ENCODE assay signal across 24 cellular contexts in genomic region chr4:188110741-188111458, GRCh38. TPM values are rescaled to one million over a fixed set of nuclear protein-coding genes. Genes with fewer than 3 reads are reported as not detected.
DNase-seq lines count a peak whose midpoint lies in the region; ATAC-seq, FAIRE-seq and TF ChIP-seq lines count a peak whose summit lies in the region.
"Had no signal": no experiment of that assay in that cellular context is flagged by ENCODE, and none has a peak within 500 bp of the region (broad histone marks: within the 10 kb centered on the region; RNA-seq: fewer than 3 reads in every experiment).

No MANE protein-coding gene starts in this region.

- H3K4me1 Mint-ChIP-seq in natural killer cell treated with Interleukin-12 subunit alpha and Interleukin-12 subunit beta and Interleukin-15 and Interleukin-18, amount 100 ng/mL, for 72 hours (ENCODE audit: low read depth in 2 of 2): no peaks in the 10 kb centered on the region
- H3K4me1 Mint-ChIP-seq in naive thymus-derived CD8-positive, alpha-beta T cell: no peaks in the 10 kb centered on the region

- H3K27ac ChIP-seq in ACC112 (ENCODE audit: low read depth, low read length) (peak overlapping the region; percentile 60), mammary epithelial cell (ENCODE audit: insufficient read depth, low read depth, low read length) (peak overlapping the region; percentile 19), mesendoderm (ENCODE audit: low read depth, low read length) (no peak overlapping the region)
- H3K27ac ChIP-seq: HL-60, spleen had no signal

- no peak for ATAC-seq in natural killer cell treated with Interleukin-12 subunit alpha and Interleukin-12 subunit beta and Interleukin-15 and Interleukin-18, amount 100 ng/mL, for 72 hours
- no peak for ATAC-seq in naive thymus-derived CD8-positive, alpha-beta T cell
- ATAC-seq: activated CD8-positive, alpha-beta T cell treated with anti-CD3 and anti-CD28 coated beads, Interleukin-2, amount 10 ng/mL, durations not matched to agents 7 days and 5 days; esophagus mucosa; Right ventricle myocardium inferior had no signal

- no peak overlapping the region for H3K4me3 Mint-ChIP-seq in natural killer cell treated with Interleukin-12 subunit alpha and Interleukin-12 subunit beta and Interleukin-15 and Interleukin-18, amount 100 ng/mL, for 72 hours
- no peak overlapping the region for H3K4me3 Mint-ChIP-seq in naive thymus-derived CD8-positive, alpha-beta T cell
- H3K4me3 Mint-ChIP-seq: activated CD8-positive, alpha-beta T cell treated with anti-CD3 and anti-CD28 coated beads, Interleukin-2, amount 10 ng/mL, durations not matched to agents 7 days and 5 days had no signal

- H3K27ac Mint-ChIP-seq in natural killer cell treated with Interleukin-12 subunit alpha and Interleukin-12 subunit beta and Interleukin-15 and Interleukin-18, amount 100 ng/mL, for 72 hours: no peak overlapping the region
- no peak overlapping the region for H3K27ac Mint-ChIP-seq in naive thymus-derived CD8-positive, alpha-beta T cell
- H3K27ac Mint-ChIP-seq: activated CD8-positive, alpha-beta T cell treated with anti-CD3 and anti-CD28 coated beads, Interleukin-2, amount 10 ng/mL, durations not matched to agents 7 days and 5 days had no signal

- H3K27me3 ChIP-seq in ACC112 (ENCODE audit: insufficient read depth, low read length): no peaks in the 10 kb centered on the region
- no peaks in the 10 kb centered on the region for H3K27me3 ChIP-seq in mammary epithelial cell (ENCODE audit: insufficient read depth, low read length)
- H3K27me3 ChIP-seq in mesendoderm (ENCODE audit: insufficient read depth, low read length, poor library complexity): no peaks in the 10 kb centered on the region
- H3K27me3 ChIP-seq: BE2C, spleen had no signal

- intact Hi-C loops in mammary epithelial cell (cut with micrococcal nuclease): no loop called here

- no peak overlapping the region for H3K23ac ChIP-seq in mesendoderm (ENCODE audit: low read length)

- no peaks in the 10 kb centered on the region for H4K20me1 ChIP-seq in mammary epithelial cell (ENCODE audit: insufficient read depth, low read length)

- WGBS in mammary epithelial cell (ENCODE audit: low coverage, missing lambda C conversion rate): 51% methylated on average over 6 of the region's 6 CpGs
- no CpG with 5 or more reads among the region's 6 CpGs for WGBS in mesendoderm (ENCODE audit: extremely low coverage, insufficient coverage, low lambda C conversion rate)

- peaks cover 14% of the 10 kb centered on the region for H3K9me3 Mint-ChIP-seq in natural killer cell treated with Interleukin-12 subunit alpha and Interleukin-12 subunit beta and Interleukin-15 and Interleukin-18, amount 100 ng/mL, for 72 hours
- peaks cover 4 to 27% (median 16%) of the 10 kb centered on the region in 9 donors for H3K9me3 Mint-ChIP-seq in naive thymus-derived CD8-positive, alpha-beta T cell

- H2BK15ac ChIP-seq in mesendoderm (replicated peaks; ENCODE audit: low read depth): no peak overlapping the region

- no peak for TF ChIP-seq CTCF in mammary epithelial cell (conservative IDR thresholded peaks at IDR 0.05 in 1 of 2, IDR thresholded peaks at IDR 0.05 in 1 of 2; ENCODE audit: extremely low read depth in 1 of 2, insufficient read depth in 1 of 2, low read depth in 1 of 2, low read length in 2 of 2)

- peaks cover 19% of the 10 kb centered on the region for H3K36me3 Mint-ChIP-seq in natural killer cell treated with Interleukin-12 subunit alpha and Interleukin-12 subunit beta and Interleukin-15 and Interleukin-18, amount 100 ng/mL, for 72 hours
- H3K36me3 Mint-ChIP-seq in naive thymus-derived CD8-positive, alpha-beta T cell: peaks cover 0 to 11% (median 0%) of the 10 kb centered on the region in 3 donors

- H3K79me1 ChIP-seq in mesendoderm (ENCODE audit: low read length): no peaks in the 10 kb centered on the region

- POLR2A ChIA-PET in naive thymus-derived CD8-positive, alpha-beta T cell (lab: Charles Lee): no interaction called here

- no TSS peak for BruUV-seq in mammary epithelial cell (replicated peaks; lab: Mats Ljungman, UMichigan)

- no peaks in the 10 kb centered on the region for H3K9me3 ChIP-seq in mammary epithelial cell (replicated peaks; ENCODE audit: insufficient read depth, low read length)
- H3K9me3 ChIP-seq: BE2C had no signal

- no peak overlapping the region for H2BK5ac ChIP-seq in mesendoderm (ENCODE audit: low read length)

- H3K4me2 ChIP-seq in mammary epithelial cell (ENCODE audit: insufficient read depth, low read depth, low read length) (no peak overlapping the region), mesendoderm (ENCODE audit: low read length) (no peak overlapping the region)

- H3K4me3 ChIP-seq in ACC112 (ENCODE audit: low read depth, low read length): no peak overlapping the region
- no peak overlapping the region for H3K4me3 ChIP-seq in mammary epithelial cell (replicated peaks in 1 of 3; ENCODE audit: insufficient read depth in 1 of 3, low read depth in 2 of 3, low read length in 3 of 3)
- H3K4me3 ChIP-seq in mesendoderm (ENCODE audit: low read length): no peak overlapping the region
- H3K4me3 ChIP-seq: lung, spleen had no signal

- peak; percentile 49 for FAIRE-seq in HTR-8/SVneo (lab: Jason Lieb, UNC)

- H3K18ac ChIP-seq in mesendoderm (ENCODE audit: low read length): peak overlapping the region; percentile 60

- DNase-seq in HTR-8/SVneo (ENCODE audit: insufficient read length, low spot score): peak; percentile 48
- peak; percentile 78 for DNase-seq in mammary epithelial cell
- peak; percentile 14 for DNase-seq in mesendoderm
- DNase-seq in NCI-H2081 treated with DMSO at 0.1 percent for 48 hours (lab: John Stamatoyannopoulos, UW): no peak
- DNase-seq in OCI-M1 (lab: John Stamatoyannopoulos, UW): no peak
- no peak for DNase-seq in natural killer cell treated with Interleukin-12 subunit alpha and Interleukin-12 subunit beta and Interleukin-15 and Interleukin-18, amount 100 ng/mL, for 72 hours (ENCODE audit: low spot score)
- no peak for DNase-seq in naive thymus-derived CD8-positive, alpha-beta T cell
- DNase-seq: activated CD4-positive, CD25-positive, alpha-beta regulatory T cell; activated CD8-positive, alpha-beta T cell treated with anti-CD3 and anti-CD28 coated beads, Interleukin-2, amount 10 ng/mL, durations not matched to agents 7 days and 5 days; activated naive CD4-positive, alpha-beta T cell; aorta; BE2C; effector CD4-positive, alpha-beta T cell; NCI-H526; spleen; stimulated activated CD4-positive, alpha-beta T cell treated with anti-CD3 and anti-CD28 coated beads, Interleukin-4, amount 100 ng/mL, for 1 hour; stimulated activated naive CD4-positive, alpha-beta T cell treated with Interleukin-2 at 50 U/mL for 16 hours had no signal

- H3K79me2 ChIP-seq in ACC112 (ENCODE audit: control insufficient read depth, insufficient read depth, low read length, unreplicated experiment): no peaks in the 10 kb centered on the region
- no peaks in the 10 kb centered on the region for H3K79me2 ChIP-seq in mammary epithelial cell (ENCODE audit: insufficient read depth, low read length)
- H3K79me2 ChIP-seq in mesendoderm (ENCODE audit: control insufficient read depth, insufficient read depth, low read length): peaks cover 5% of the 10 kb centered on the region

- H2AK5ac ChIP-seq in mesendoderm (ENCODE audit: low read length): no peak overlapping the region

- H3K36me3 ChIP-seq in ACC112 (ENCODE audit: insufficient read depth, low read length): no peaks in the 10 kb centered on the region
- H3K36me3 ChIP-seq in mammary epithelial cell (ENCODE audit: insufficient read depth, low read length): no peaks in the 10 kb centered on the region
- H3K36me3 ChIP-seq in mesendoderm (ENCODE audit: control insufficient read depth, insufficient read depth, low read length): no peaks in the 10 kb centered on the region
- H3K36me3 ChIP-seq: BE2C, spleen had no signal

- H3K4ac ChIP-seq in mesendoderm (ENCODE audit: low read depth, low read length): no peak overlapping the region

- H3K9ac ChIP-seq in mammary epithelial cell (ENCODE audit: insufficient read depth, low read length) (no peak overlapping the region), mesendoderm (ENCODE audit: low read length) (no peak overlapping the region)

- in situ Hi-C loops in mammary epithelial cell (cut with MboI; ENCODE audit: low sequenced_read_pairs in 2 of 2): no loop called here

- CTCF ChIA-PET in mammary epithelial cell (lab: Charles Lee; ENCODE audit: low non-redundant PET): no interaction called here

- no peak overlapping the region for H2AFZ ChIP-seq in ACC112 (ENCODE audit: low read length, unreplicated experiment)
- H2AFZ ChIP-seq in mammary epithelial cell (ENCODE audit: low read depth, low read length): no peak overlapping the region

- H3K27me3 Mint-ChIP-seq in natural killer cell treated with Interleukin-12 subunit alpha and Interleukin-12 subunit beta and Interleukin-15 and Interleukin-18, amount 100 ng/mL, for 72 hours: no peaks in the 10 kb centered on the region
- peaks cover 0 to 2% (median 0%) of the 10 kb centered on the region in 5 donors for H3K27me3 Mint-ChIP-seq in naive thymus-derived CD8-positive, alpha-beta T cell

- no peak overlapping the region for H4K5ac ChIP-seq in mesendoderm (ENCODE audit: low read length)

- H3K56ac ChIP-seq in mesendoderm (ENCODE audit: low read length): peak overlapping the region; percentile 25

- no peak overlapping the region for H2BK120ac ChIP-seq in mesendoderm (ENCODE audit: low read depth, low read length)

- dilution Hi-C loops in mammary epithelial cell (cut with HindIII; ENCODE audit: low sequenced_read_pairs): no loop called here

- no peak overlapping the region for H4K8ac ChIP-seq in mesendoderm (ENCODE audit: low read depth, low read length)

- H3K4me1 ChIP-seq in ACC112 (ENCODE audit: control insufficient read depth, insufficient read depth, low read length, unreplicated experiment) (peaks cover 34% of the 10 kb centered on the region), mammary epithelial cell (ENCODE audit: insufficient read depth, low read length) (peaks cover 17% of the 10 kb centered on the region), mesendoderm (ENCODE audit: control insufficient read depth, low read depth, low read length) (no peaks in the 10 kb centered on the region)
- H3K4me1 ChIP-seq: BE2C, spleen had no signal

RNA-seq across cellular contexts. Expression of gene TRIML2, which starts 1.5 kb away (rescaled TPM):
- under 1 TPM in 1 of 2 donors, not detected in 1; 0.17 TPM for total RNA-seq in mammary epithelial cell
- polyA plus RNA-seq in mammary epithelial cell: 0.23 TPM
- polyA minus RNA-seq in mammary epithelial cell: not detected
- 50.3 TPM for polyA plus RNA-seq in mesendoderm (2013, experiment 1 of 2)
- 51.9 TPM for polyA plus RNA-seq in mesendoderm (2013, experiment 2 of 2)
- not detected for total RNA-seq in natural killer cell treated with Interleukin-12 subunit alpha and Interleukin-12 subunit beta and Interleukin-15 and Interleukin-18, amount 100 ng/mL, for 72 hours
- not detected for total RNA-seq in naive thymus-derived CD8-positive, alpha-beta T cell
- polyA plus RNA-seq in naive thymus-derived CD8-positive, alpha-beta T cell: not detected
- total RNA-seq: activated CD8-positive, alpha-beta T cell treated with anti-CD3 and anti-CD28 coated beads, Interleukin-2, amount 10 ng/mL, durations not matched to agents 7 days and 5 days; aorta; cerebellum; esophagus mucosa; lung; Right ventricle myocardium inferior; spleen had no signal
- polyA plus RNA-seq: aorta, spleen had no signal

RNA-seq across cellular contexts. Expression of gene TRIML1, which starts 28.3 kb away (rescaled TPM):
- total RNA-seq in mammary epithelial cell: not detected
- polyA plus RNA-seq in mammary epithelial cell: not detected
- not detected for polyA minus RNA-seq in mammary epithelial cell
- polyA plus RNA-seq in mesendoderm (2013, experiment 1 of 2): not detected
- not detected for polyA plus RNA-seq in mesendoderm (2013, experiment 2 of 2)
- not detected for total RNA-seq in natural killer cell treated with Interleukin-12 subunit alpha and Interleukin-12 subunit beta and Interleukin-15 and Interleukin-18, amount 100 ng/mL, for 72 hours
- total RNA-seq in naive thymus-derived CD8-positive, alpha-beta T cell: not detected
- not detected for polyA plus RNA-seq in naive thymus-derived CD8-positive, alpha-beta T cell
- total RNA-seq: activated CD8-positive, alpha-beta T cell treated with anti-CD3 and anti-CD28 coated beads, Interleukin-2, amount 10 ng/mL, durations not matched to agents 7 days and 5 days; aorta; cerebellum; esophagus mucosa; kidney epithelial cell; lung; Right ventricle myocardium inferior; spleen had no signal
- polyA plus RNA-seq: aorta, lung, spleen had no signal

Comparison
In these comparisons a context has a peak if more than half of its experiments do, and no peak if none do; other contexts are left out.
1. DNase-seq: peak in HTR-8/SVneo (single experiment), mammary epithelial cell (single experiment) and mesendoderm (single experiment); none in NCI-H2081 treated with DMSO at 0.1 percent for 48 hours (single experiment), OCI-M1 (single experiment), natural killer cell treated with Interleukin-12 subunit alpha and Interleukin-12 subunit beta and Interleukin-15 and Interleukin-18, amount 100 ng/mL, for 72 hours (single experiment) and naive thymus-derived CD8-positive, alpha-beta T cell (0 of 10).